Comparison of ENCODE assay signal across 8 cellular contexts in the genomic region with DNA sequence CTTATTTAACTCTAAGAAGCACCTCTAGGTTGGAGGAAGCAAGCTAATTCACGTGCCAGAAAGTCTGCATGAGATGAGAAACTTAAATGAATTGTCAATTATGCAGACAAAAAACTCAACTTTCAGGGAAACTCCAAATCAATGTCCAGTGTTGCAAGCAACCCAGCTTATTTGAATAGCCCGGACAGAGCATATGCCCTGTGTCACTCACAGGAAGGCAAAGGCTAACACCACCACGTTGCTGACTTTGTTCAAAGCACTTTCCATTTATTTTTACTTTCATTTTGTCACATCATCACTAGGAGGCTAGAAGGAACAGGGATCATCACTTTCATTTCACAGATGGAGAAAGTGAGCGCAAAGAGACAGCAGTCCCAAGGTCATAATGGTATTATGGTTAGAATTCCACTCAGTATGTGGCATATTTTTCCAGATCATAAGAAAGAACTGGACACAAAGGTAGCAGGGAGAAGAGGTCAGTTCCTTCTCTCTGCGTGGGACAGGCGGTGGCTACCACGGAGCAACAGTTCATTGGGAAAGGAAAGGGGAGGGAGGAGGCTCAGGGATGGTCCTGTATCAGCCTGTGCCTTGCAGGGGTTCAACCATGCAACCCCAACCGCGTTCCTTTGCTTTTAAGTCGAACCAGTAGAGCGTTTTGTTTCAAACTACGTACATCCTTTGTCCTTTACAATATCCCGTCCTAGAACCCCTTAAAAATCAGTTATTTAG.
DNase-seq lines count a peak whose midpoint lies in the region; ATAC-seq lines count a peak whose summit lies in the region.

No MANE protein-coding gene starts in this region.

- ATAC-seq in GM19455 (IDR thresholded peaks at IDR 0.05; ENCODE audit: unreplicated experiment) (peak; percentile 38), HG02870 (IDR thresholded peaks at IDR 0.05; ENCODE audit: unreplicated experiment) (no peak)
- ATAC-seq in stimulated activated naive CD8-positive, alpha-beta T cell treated with anti-CD3 and anti-CD28 coated beads, Interleukin-15, Interleukin-2, amounts not matched to agents 100 U/mL and 50 U/mL, for 24 hours, result peak; percentile 20

- DNase-seq in DMS114 treated with DMSO at 0.1 percent for 48 hours (lab: John Stamatoyannopoulos, UW; ENCODE audit: unreplicated experiment) (peak; percentile 23), NCI-H1694 treated with DMSO at 0.1 percent for 48 hours (lab: John Stamatoyannopoulos, UW) (peak; percentile 32), T47D (ENCODE audit: low read depth in 1 of 2, low spot score in 1 of 2) (peak; percentile 66 to 68), kidney glomerular epithelial cell (lab: John Stamatoyannopoulos, UW) (peak; percentile 60), NCI-H774 (lab: John Stamatoyannopoulos, UW) (no peak)
- DNase-seq in stimulated activated naive CD8-positive, alpha-beta T cell treated with anti-CD3 and anti-CD28 coated beads, Interleukin-15, Interleukin-2, amounts not matched to agents 100 U/mL and 50 U/mL, for 24 hours, result peak; percentile 22

- in situ Hi-C loops in T47D (cut with HindIII; ENCODE audit: low pct_unique_long_range_greater_than_20kb, low sequenced_read_pairs), result no loop called here
